In genomic region chr5:172728481-172729241, GRCh38 we compare ENCODE assay signal across 19 cellular contexts.
"Had no signal": no experiment of that assay in that cellular context is flagged by ENCODE, and none has a peak within 500 bp of the region (broad histone marks: within the 10 kb centered on the region; RNA-seq: fewer than 3 reads in every experiment).

No MANE protein-coding gene starts in this region.

- H3K9me3 Mint-ChIP-seq: activated CD4-positive, alpha-beta memory T cell treated with anti-CD3 and anti-CD28 coated beads for 36 hours; activated naive CD4-positive, alpha-beta T cell treated with anti-CD3 and anti-CD28 coated beads, Interleukin-2, amount 50 U/mL, for 24 hours; activated T-cell treated with anti-CD3 and anti-CD28 coated beads, Interleukin-2, amount 50 U/mL, for 72 hours; effector memory CD8-positive, alpha-beta T cell; immature natural killer cell; nephron progenitor cell; stimulated activated naive CD8-positive, alpha-beta T cell treated with anti-CD3 and anti-CD28 coated beads, Interleukin-15, Interleukin-2, amounts not matched to agents 100 ng/mL and 50 ng/mL, for 24 hours had no signal

- H3K27ac Mint-ChIP-seq: activated CD4-positive, alpha-beta memory T cell treated with anti-CD3 and anti-CD28 coated beads for 36 hours; activated naive CD4-positive, alpha-beta T cell treated with anti-CD3 and anti-CD28 coated beads, Interleukin-2, amount 50 U/mL, for 24 hours; activated T-cell treated with anti-CD3 and anti-CD28 coated beads, Interleukin-2, amount 50 U/mL, for 72 hours; immature natural killer cell; nephron progenitor cell; stimulated activated naive CD8-positive, alpha-beta T cell treated with anti-CD3 and anti-CD28 coated beads, Interleukin-15, Interleukin-2, amounts not matched to agents 100 ng/mL and 50 ng/mL, for 24 hours had no signal

- H3K9me3 ChIP-seq: body of pancreas, left lung, sigmoid colon, tibial nerve, uterus had no signal

- H3K36me3 Mint-ChIP-seq: activated CD4-positive, alpha-beta memory T cell treated with anti-CD3 and anti-CD28 coated beads for 36 hours; activated naive CD4-positive, alpha-beta T cell treated with anti-CD3 and anti-CD28 coated beads, Interleukin-2, amount 50 U/mL, for 24 hours; immature natural killer cell had no signal

- H3K36me3 ChIP-seq: left lung, sigmoid colon, tibial nerve, uterus had no signal

- H3K27me3 Mint-ChIP-seq: activated CD4-positive, alpha-beta memory T cell treated with anti-CD3 and anti-CD28 coated beads for 36 hours; stimulated activated naive CD8-positive, alpha-beta T cell treated with anti-CD3 and anti-CD28 coated beads, Interleukin-15, Interleukin-2, amounts not matched to agents 100 ng/mL and 50 ng/mL, for 24 hours had no signal

- H3K4me1 Mint-ChIP-seq: activated naive CD4-positive, alpha-beta T cell treated with anti-CD3 and anti-CD28 coated beads, Interleukin-2, amount 50 U/mL, for 24 hours had no signal

- H3K27ac ChIP-seq: body of pancreas, hepatocyte, left lung, sigmoid colon, tibial nerve, uterus had no signal

- H3K27me3 ChIP-seq: body of pancreas, hepatocyte, left lung, sigmoid colon, tibial nerve, uterus had no signal

- ATAC-seq: activated T-cell treated with anti-CD3 and anti-CD28 coated beads, Interleukin-2, amount 50 U/mL, for 72 hours; body of pancreas; effector memory CD8-positive, alpha-beta T cell; left lung had no signal

- DNase-seq: activated CD4-positive, alpha-beta memory T cell treated with anti-CD3 and anti-CD28 coated beads for 36 hours; activated CD4-positive, alpha-beta T cell treated with anti-CD3 and anti-CD28 coated beads for 48 hours; activated gamma-delta T cell treated with Interleukin-2 at 50 U/mL for 16 hours; activated T-cell treated with anti-CD3 and anti-CD28 coated beads, Interleukin-2, amount 50 U/mL, for 72 hours; anterior cingulate cortex; body of pancreas; effector memory CD8-positive, alpha-beta T cell; glutamatergic neuron; immature natural killer cell; nephron progenitor cell; occipital lobe; stimulated activated CD4-positive, alpha-beta T cell treated with anti-CD3 and anti-CD28 coated beads, Interleukin-4, amount 100 ng/mL, for 1 hour; uterus had no signal

- H3K4me3 ChIP-seq: body of pancreas, hepatocyte, left lung, sigmoid colon, tibial nerve, uterus had no signal

- H3K4me3 Mint-ChIP-seq: activated CD4-positive, alpha-beta memory T cell treated with anti-CD3 and anti-CD28 coated beads for 36 hours; activated naive CD4-positive, alpha-beta T cell treated with anti-CD3 and anti-CD28 coated beads, Interleukin-2, amount 50 U/mL, for 24 hours; activated T-cell treated with anti-CD3 and anti-CD28 coated beads, Interleukin-2, amount 50 U/mL, for 72 hours; effector memory CD8-positive, alpha-beta T cell; immature natural killer cell; nephron progenitor cell; stimulated activated naive CD8-positive, alpha-beta T cell treated with anti-CD3 and anti-CD28 coated beads, Interleukin-15, Interleukin-2, amounts not matched to agents 100 ng/mL and 50 ng/mL, for 24 hours had no signal
